ENCODE assay signal across 18 cellular contexts in the genomic region with DNA sequence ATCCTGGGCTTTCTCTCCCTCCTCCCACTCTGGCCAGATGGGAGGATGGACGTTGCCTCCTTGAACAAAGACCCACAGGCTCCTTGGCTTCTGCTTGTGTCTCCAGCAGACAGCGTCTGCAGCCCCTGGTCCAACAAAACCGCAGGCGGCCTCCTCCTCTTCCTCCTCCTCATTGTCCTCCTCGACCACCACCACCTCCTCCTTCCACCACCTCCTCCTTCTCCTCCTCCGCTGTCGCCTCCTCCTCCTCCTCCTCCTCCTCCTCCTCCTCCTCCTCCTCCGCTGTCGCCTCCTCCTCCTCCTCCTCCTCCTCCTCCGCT. TPM values are rescaled to one million over a fixed set of nuclear protein-coding genes. Genes with fewer than 3 reads are reported as not detected.
"Had no signal": no experiment of that assay in that cellular context is flagged by ENCODE, and none has a peak within 500 bp of the region (broad histone marks: within the 10 kb centered on the region; RNA-seq: fewer than 3 reads in every experiment).

No MANE protein-coding gene starts in this region.

- H3K36me3 Mint-ChIP-seq: activated naive CD4-positive, alpha-beta T cell treated with anti-CD3 and anti-CD28 coated beads, Interleukin-2, amount 50 U/mL, for 72 hours; natural killer cell had no signal

- H3K4me1 ChIP-seq: colonic mucosa, gastroesophageal sphincter, right atrium auricular region, tibial artery, uterus had no signal

- H3K4me3 ChIP-seq: colonic mucosa, gastroesophageal sphincter, right atrium auricular region, skin epidermis, tibial artery, uterus had no signal

- FAIRE-seq: endometrium, kidney had no signal

- H3K4me3 Mint-ChIP-seq: activated CD8-positive, alpha-beta T cell treated with anti-CD3 and anti-CD28 coated beads, Interleukin-2, amount 10 ng/mL, durations not matched to agents 7 days and 5 days; memory B cell; natural killer cell had no signal

- H3K9me3 ChIP-seq: colonic mucosa, gastroesophageal sphincter, right atrium auricular region, tibial artery, uterus had no signal

- H3K27ac ChIP-seq: colonic mucosa, gastroesophageal sphincter, right atrium auricular region, skin epidermis, tibial artery, uterus had no signal

- H3K27ac Mint-ChIP-seq: activated CD8-positive, alpha-beta T cell treated with anti-CD3 and anti-CD28 coated beads, Interleukin-2, amount 10 ng/mL, durations not matched to agents 7 days and 5 days; activated naive CD4-positive, alpha-beta T cell treated with anti-CD3 and anti-CD28 coated beads, Interleukin-2, amount 50 U/mL, for 72 hours; memory B cell; natural killer cell had no signal

- H3K27me3 Mint-ChIP-seq: memory B cell had no signal

- H3K9me3 Mint-ChIP-seq: activated naive CD4-positive, alpha-beta T cell treated with anti-CD3 and anti-CD28 coated beads, Interleukin-2, amount 50 U/mL, for 72 hours; memory B cell; natural killer cell had no signal

- DNase-seq: activated CD8-positive, alpha-beta T cell treated with anti-CD3 and anti-CD28 coated beads, Interleukin-2, amount 10 ng/mL, durations not matched to agents 7 days and 5 days; caudate nucleus; colonic mucosa; natural killer cell; stimulated activated CD4-positive, alpha-beta T cell treated with anti-CD3 and anti-CD28 coated beads, Interleukin-4, amount 100 ng/mL, for 24 hours; stimulated activated naive CD4-positive, alpha-beta T cell; T-helper 9 cell; uterus had no signal

- H3K36me3 ChIP-seq: colonic mucosa, right atrium auricular region, uterus had no signal

- ATAC-seq: activated CD8-positive, alpha-beta T cell treated with anti-CD3 and anti-CD28 coated beads, Interleukin-2, amount 10 ng/mL, durations not matched to agents 7 days and 5 days; activated naive CD4-positive, alpha-beta T cell treated with anti-CD3 and anti-CD28 coated beads, Interleukin-2, amount 50 U/mL, for 72 hours; gastroesophageal sphincter; natural killer cell had no signal

- H3K4me1 Mint-ChIP-seq: memory B cell, natural killer cell had no signal

- H3K27me3 ChIP-seq: colonic mucosa, gastroesophageal sphincter, right atrium auricular region, tibial artery, uterus had no signal

RNA-seq across cellular contexts. Expression of a gene that starts 45.7 kb away (rescaled TPM):
- total RNA-seq: activated CD8-positive, alpha-beta T cell treated with anti-CD3 and anti-CD28 coated beads, Interleukin-2, amount 10 ng/mL, durations not matched to agents 7 days and 5 days; gastroesophageal sphincter; kidney; left ventricle myocardium superior; right atrium auricular region; subcutaneous adipose tissue had no signal
